ENCODE assay signal across 1 cellular context in the genomic region with DNA sequence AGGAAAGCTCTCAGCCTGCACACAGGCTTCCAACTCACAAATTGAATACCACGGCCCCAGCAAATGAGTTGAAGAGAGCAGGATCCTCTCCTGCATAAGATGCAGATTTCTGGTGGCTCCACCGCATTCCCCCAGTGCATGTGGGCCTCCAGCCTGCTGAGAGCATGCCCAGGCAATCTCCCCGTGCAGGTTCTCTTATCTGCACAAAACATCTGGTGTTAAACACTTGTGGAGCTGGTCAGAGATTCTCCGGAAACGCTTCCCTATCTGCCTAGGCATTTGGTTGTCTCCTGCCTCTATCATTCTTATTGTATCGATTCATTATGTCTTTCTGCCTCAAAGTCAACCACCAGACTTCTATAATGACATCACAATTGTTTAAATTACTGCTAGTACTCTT.
A peak's percentile ranks its signal among the peaks of the same experiment; 100 is the strongest.
TF ChIP-seq lines count a peak whose summit lies in the region.

No MANE protein-coding gene starts in this region.

TF ChIP-seq in K562, 482 proteins besides CTCF, POLR2A, EP300 and RAD21 (continued from another document and continues in another):
- TF ChIP-seq, protein P1, sequence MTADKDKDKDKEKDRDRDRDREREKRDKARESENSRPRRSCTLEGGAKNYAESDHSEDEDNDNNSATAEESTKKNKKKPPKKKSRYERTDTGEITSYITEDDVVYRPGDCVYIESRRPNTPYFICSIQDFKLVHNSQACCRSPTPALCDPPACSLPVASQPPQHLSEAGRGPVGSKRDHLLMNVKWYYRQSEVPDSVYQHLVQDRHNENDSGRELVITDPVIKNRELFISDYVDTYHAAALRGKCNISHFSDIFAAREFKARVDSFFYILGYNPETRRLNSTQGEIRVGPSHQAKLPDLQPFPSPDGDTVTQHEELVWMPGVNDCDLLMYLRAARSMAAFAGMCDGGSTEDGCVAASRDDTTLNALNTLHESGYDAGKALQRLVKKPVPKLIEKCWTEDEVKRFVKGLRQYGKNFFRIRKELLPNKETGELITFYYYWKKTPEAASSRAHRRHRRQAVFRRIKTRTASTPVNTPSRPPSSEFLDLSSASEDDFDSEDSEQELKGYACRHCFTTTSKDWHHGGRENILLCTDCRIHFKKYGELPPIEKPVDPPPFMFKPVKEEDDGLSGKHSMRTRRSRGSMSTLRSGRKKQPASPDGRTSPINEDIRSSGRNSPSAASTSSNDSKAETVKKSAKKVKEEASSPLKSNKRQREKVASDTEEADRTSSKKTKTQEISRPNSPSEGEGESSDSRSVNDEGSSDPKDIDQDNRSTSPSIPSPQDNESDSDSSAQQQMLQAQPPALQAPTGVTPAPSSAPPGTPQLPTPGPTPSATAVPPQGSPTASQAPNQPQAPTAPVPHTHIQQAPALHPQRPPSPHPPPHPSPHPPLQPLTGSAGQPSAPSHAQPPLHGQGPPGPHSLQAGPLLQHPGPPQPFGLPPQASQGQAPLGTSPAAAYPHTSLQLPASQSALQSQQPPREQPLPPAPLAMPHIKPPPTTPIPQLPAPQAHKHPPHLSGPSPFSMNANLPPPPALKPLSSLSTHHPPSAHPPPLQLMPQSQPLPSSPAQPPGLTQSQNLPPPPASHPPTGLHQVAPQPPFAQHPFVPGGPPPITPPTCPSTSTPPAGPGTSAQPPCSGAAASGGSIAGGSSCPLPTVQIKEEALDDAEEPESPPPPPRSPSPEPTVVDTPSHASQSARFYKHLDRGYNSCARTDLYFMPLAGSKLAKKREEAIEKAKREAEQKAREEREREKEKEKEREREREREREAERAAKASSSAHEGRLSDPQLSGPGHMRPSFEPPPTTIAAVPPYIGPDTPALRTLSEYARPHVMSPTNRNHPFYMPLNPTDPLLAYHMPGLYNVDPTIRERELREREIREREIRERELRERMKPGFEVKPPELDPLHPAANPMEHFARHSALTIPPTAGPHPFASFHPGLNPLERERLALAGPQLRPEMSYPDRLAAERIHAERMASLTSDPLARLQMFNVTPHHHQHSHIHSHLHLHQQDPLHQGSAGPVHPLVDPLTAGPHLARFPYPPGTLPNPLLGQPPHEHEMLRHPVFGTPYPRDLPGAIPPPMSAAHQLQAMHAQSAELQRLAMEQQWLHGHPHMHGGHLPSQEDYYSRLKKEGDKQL (CRISPR knock-in tag; IDR thresholded peaks at IDR 0.05; ENCODE audit: borderline replicate concordance): no peak
- TF ChIP-seq PTRF (tag; IDR thresholded peaks at IDR 0.05) (no peak), ZNF174 (CRISPR knock-in tag; IDR thresholded peaks at IDR 0.05) (no peak), ATF4 (CRISPR knock-in tag; IDR thresholded peaks at IDR 0.05) (0 out of 2 replicates have a peak, but pooled peaks have one; percentile 52), MAFK (IDR thresholded peaks at IDR 0.05; ENCODE audit: low read length) (no peak), GATAD2B (IDR thresholded peaks at IDR 0.05; ENCODE audit: borderline replicate concordance) (no peak), RAD51 (IDR thresholded peaks at IDR 0.05; ENCODE audit: borderline replicate concordance, low read depth) (no peak), ZNF217 (CRISPR knock-in tag; IDR thresholded peaks at IDR 0.05) (no peak), ADNP (tag; IDR thresholded peaks at IDR 0.05) (no peak), NFE2 (IDR thresholded peaks at IDR 0.05; ENCODE audit: low read depth) (no peak), ZBTB7A (IDR thresholded peaks at IDR 0.05; ENCODE audit: borderline replicate concordance, control insufficient read depth, low read depth, low read length) (no peak), CSDE1 (IDR thresholded peaks at IDR 0.05) (no peak), ZNF436 (CRISPR knock-in tag; IDR thresholded peaks at IDR 0.05) (no peak), NEUROD1 (IDR thresholded peaks at IDR 0.05; ENCODE audit: borderline replicate concordance, low read depth, low read length, partially characterized antibody) (no peak), BRF1 (IDR thresholded peaks at IDR 0.05; ENCODE audit: borderline replicate concordance, extremely low read depth, insufficient read length) (no peak), BDP1 (IDR thresholded peaks at IDR 0.05; ENCODE audit: insufficient read depth, insufficient read length) (no peak), ZNF830 (CRISPR knock-in tag; IDR thresholded peaks at IDR 0.05) (no peak), NFIC (IDR thresholded peaks at IDR 0.05) (peak; percentile 26), ZSCAN32 (CRISPR knock-in tag; IDR thresholded peaks at IDR 0.05) (no peak), E2F1 (CRISPR knock-in tag; IDR thresholded peaks at IDR 0.05) (no peak), ZNF311 (CRISPR knock-in tag; IDR thresholded peaks at IDR 0.05) (no peak), ZNF274 (IDR thresholded peaks at IDR 0.05; ENCODE audit: borderline replicate concordance, low read depth, low read length) (no peak), PYGO2 (tag; IDR thresholded peaks at IDR 0.05) (no peak), NCOR1 (IDR thresholded peaks at IDR 0.05) (peak; percentile 52), E4F1 (CRISPR knock-in tag; IDR thresholded peaks at IDR 0.05; ENCODE audit: borderline replicate concordance) (no peak), TCF3 (CRISPR knock-in tag; IDR thresholded peaks at IDR 0.05) (peak; percentile 91), ZNF263 (CRISPR knock-in tag; IDR thresholded peaks at IDR 0.05; ENCODE audit: borderline replicate concordance) (no peak), GMEB1 (CRISPR knock-in tag; IDR thresholded peaks at IDR 0.05) (no peak)
- TF ChIP-seq, protein P2, sequence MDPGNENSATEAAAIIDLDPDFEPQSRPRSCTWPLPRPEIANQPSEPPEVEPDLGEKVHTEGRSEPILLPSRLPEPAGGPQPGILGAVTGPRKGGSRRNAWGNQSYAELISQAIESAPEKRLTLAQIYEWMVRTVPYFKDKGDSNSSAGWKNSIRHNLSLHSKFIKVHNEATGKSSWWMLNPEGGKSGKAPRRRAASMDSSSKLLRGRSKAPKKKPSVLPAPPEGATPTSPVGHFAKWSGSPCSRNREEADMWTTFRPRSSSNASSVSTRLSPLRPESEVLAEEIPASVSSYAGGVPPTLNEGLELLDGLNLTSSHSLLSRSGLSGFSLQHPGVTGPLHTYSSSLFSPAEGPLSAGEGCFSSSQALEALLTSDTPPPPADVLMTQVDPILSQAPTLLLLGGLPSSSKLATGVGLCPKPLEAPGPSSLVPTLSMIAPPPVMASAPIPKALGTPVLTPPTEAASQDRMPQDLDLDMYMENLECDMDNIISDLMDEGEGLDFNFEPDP (CRISPR knock-in tag; IDR thresholded peaks at IDR 0.05): no peak
- TF ChIP-seq, protein P3, sequence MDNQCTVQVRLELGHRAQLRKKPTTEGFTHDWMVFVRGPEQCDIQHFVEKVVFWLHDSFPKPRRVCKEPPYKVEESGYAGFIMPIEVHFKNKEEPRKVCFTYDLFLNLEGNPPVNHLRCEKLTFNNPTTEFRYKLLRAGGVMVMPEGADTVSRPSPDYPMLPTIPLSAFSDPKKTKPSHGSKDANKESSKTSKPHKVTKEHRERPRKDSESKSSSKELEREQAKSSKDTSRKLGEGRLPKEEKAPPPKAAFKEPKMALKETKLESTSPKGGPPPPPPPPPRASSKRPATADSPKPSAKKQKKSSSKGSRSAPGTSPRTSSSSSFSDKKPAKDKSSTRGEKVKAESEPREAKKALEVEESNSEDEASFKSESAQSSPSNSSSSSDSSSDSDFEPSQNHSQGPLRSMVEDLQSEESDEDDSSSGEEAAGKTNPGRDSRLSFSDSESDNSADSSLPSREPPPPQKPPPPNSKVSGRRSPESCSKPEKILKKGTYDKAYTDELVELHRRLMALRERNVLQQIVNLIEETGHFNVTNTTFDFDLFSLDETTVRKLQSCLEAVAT (IDR thresholded peaks at IDR 0.05): no peak
- TF ChIP-seq, protein P4, sequence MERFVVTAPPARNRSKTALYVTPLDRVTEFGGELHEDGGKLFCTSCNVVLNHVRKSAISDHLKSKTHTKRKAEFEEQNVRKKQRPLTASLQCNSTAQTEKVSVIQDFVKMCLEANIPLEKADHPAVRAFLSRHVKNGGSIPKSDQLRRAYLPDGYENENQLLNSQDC (CRISPR knock-in tag; IDR thresholded peaks at IDR 0.05): no peak
- TF ChIP-seq, protein P5, sequence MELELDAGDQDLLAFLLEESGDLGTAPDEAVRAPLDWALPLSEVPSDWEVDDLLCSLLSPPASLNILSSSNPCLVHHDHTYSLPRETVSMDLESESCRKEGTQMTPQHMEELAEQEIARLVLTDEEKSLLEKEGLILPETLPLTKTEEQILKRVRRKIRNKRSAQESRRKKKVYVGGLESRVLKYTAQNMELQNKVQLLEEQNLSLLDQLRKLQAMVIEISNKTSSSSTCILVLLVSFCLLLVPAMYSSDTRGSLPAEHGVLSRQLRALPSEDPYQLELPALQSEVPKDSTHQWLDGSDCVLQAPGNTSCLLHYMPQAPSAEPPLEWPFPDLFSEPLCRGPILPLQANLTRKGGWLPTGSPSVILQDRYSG (tag; conservative IDR thresholded peaks at IDR 0.05; ENCODE audit: low read depth): no peak
- TF ChIP-seq, protein P6, sequence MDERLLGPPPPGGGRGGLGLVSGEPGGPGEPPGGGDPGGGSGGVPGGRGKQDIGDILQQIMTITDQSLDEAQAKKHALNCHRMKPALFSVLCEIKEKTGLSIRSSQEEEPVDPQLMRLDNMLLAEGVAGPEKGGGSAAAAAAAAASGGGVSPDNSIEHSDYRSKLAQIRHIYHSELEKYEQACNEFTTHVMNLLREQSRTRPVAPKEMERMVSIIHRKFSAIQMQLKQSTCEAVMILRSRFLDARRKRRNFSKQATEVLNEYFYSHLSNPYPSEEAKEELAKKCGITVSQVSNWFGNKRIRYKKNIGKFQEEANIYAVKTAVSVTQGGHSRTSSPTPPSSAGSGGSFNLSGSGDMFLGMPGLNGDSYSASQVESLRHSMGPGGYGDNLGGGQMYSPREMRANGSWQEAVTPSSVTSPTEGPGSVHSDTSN (CRISPR knock-in tag; IDR thresholded peaks at IDR 0.05; ENCODE audit: low read depth): no peak
- TF ChIP-seq, protein P6 (tag; conservative IDR thresholded peaks at IDR 0.05; ENCODE audit: low read depth): no peak
- TF ChIP-seq, protein P7, sequence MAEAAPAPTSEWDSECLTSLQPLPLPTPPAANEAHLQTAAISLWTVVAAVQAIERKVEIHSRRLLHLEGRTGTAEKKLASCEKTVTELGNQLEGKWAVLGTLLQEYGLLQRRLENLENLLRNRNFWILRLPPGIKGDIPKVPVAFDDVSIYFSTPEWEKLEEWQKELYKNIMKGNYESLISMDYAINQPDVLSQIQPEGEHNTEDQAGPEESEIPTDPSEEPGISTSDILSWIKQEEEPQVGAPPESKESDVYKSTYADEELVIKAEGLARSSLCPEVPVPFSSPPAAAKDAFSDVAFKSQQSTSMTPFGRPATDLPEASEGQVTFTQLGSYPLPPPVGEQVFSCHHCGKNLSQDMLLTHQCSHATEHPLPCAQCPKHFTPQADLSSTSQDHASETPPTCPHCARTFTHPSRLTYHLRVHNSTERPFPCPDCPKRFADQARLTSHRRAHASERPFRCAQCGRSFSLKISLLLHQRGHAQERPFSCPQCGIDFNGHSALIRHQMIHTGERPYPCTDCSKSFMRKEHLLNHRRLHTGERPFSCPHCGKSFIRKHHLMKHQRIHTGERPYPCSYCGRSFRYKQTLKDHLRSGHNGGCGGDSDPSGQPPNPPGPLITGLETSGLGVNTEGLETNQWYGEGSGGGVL (CRISPR knock-in tag; IDR thresholded peaks at IDR 0.05): no peak
